Comparison of ENCODE assay signal across 1 cellular context in the genomic region with DNA sequence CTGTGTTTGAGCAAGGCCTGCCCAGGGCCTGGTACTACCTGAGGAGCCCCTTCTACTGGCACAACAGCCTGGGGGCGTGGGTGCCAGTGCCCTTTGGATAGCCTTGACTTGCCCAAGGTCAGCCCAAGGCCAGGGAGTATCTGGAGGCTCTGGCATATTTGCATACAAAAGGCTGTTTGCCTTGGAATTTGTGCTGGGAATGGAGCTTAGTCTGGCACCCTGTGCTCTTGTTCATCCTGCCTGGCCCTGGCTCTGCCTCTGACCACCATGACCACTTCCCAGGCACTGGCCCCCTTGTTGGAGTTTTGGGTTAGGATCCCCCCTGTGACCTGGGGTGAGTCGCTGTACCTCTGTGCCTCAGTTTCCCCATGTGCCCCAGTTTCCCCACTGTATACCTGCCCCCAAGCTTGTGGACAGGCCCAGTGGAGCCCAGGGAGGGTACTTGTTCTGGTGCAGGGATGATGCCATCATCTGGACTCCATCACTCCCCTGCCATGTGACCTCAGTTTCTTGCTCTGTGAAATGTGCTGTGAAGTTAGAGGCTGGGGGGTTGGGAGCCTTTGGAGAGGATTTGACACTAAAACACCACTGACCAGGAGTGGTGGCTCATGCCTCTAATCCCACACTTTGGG.
TF ChIP-seq lines count a peak whose summit lies in the region.

No MANE protein-coding gene starts in this region.

TF ChIP-seq in HepG2, 621 proteins besides CTCF, POLR2A, EP300 and RAD21 (continued from another document):
- TF ChIP-seq, protein P1, sequence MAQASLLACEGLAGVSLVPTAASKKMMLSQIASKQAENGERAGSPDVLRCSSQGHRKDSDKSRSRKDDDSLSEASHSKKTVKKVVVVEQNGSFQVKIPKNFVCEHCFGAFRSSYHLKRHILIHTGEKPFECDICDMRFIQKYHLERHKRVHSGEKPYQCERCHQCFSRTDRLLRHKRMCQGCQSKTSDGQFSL (CRISPR knock-in tag; IDR thresholded peaks at IDR 0.05), result no peak
- TF ChIP-seq ZBTB7A (CRISPR knock-in tag; IDR thresholded peaks at IDR 0.05), result no peak
- TF ChIP-seq ZFY (CRISPR knock-in tag; IDR thresholded peaks at IDR 0.05), result 0 out of 2 replicates have a peak, but pooled peaks have one; percentile 21
- no peak for TF ChIP-seq ZNF552 (CRISPR knock-in tag; IDR thresholded peaks at IDR 0.05; ENCODE audit: borderline replicate concordance)
- TF ChIP-seq, protein P2, sequence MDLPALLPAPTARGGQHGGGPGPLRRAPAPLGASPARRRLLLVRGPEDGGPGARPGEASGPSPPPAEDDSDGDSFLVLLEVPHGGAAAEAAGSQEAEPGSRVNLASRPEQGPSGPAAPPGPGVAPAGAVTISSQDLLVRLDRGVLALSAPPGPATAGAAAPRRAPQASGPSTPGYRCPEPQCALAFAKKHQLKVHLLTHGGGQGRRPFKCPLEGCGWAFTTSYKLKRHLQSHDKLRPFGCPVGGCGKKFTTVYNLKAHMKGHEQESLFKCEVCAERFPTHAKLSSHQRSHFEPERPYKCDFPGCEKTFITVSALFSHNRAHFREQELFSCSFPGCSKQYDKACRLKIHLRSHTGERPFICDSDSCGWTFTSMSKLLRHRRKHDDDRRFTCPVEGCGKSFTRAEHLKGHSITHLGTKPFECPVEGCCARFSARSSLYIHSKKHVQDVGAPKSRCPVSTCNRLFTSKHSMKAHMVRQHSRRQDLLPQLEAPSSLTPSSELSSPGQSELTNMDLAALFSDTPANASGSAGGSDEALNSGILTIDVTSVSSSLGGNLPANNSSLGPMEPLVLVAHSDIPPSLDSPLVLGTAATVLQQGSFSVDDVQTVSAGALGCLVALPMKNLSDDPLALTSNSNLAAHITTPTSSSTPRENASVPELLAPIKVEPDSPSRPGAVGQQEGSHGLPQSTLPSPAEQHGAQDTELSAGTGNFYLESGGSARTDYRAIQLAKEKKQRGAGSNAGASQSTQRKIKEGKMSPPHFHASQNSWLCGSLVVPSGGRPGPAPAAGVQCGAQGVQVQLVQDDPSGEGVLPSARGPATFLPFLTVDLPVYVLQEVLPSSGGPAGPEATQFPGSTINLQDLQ (CRISPR knock-in tag; IDR thresholded peaks at IDR 0.05), result no peak
- TF ChIP-seq ZSCAN12 (CRISPR knock-in tag; IDR thresholded peaks at IDR 0.05), result no peak
